Comparison of ENCODE assay signal across 1 cellular context in genomic region chr6:135261872-135262725, GRCh38.
TF ChIP-seq lines count a peak whose summit lies in the region.

No MANE protein-coding gene starts in this region.

TF ChIP-seq in K562, 482 proteins besides CTCF, POLR2A, EP300 and RAD21 (continued from another document):
- TF ChIP-seq ELK3 (CRISPR knock-in tag; IDR thresholded peaks at IDR 0.05), result no peak
- TF ChIP-seq L3MBTL2 (IDR thresholded peaks at IDR 0.05), result peak; percentile 97
- TF ChIP-seq KDM1A (IDR thresholded peaks at IDR 0.05), result 0 out of 4 replicates have a peak, but pooled peaks of 1 of the 2 experiments have one; percentile 20
- TF ChIP-seq CBFA2T3 (IDR thresholded peaks at IDR 0.05), result peak; percentile 69
- no peak for TF ChIP-seq ZNF57 (CRISPR knock-in tag; IDR thresholded peaks at IDR 0.05)
- no peak for TF ChIP-seq GABPB1 (CRISPR knock-in tag; IDR thresholded peaks at IDR 0.05)
- peak; percentile 41 for TF ChIP-seq ETV1 (tag; conservative IDR thresholded peaks at IDR 0.05; ENCODE audit: low read depth)
- no peak for TF ChIP-seq SETDB1 (IDR thresholded peaks at IDR 0.05; ENCODE audit: low read length)
- peak in 1 of 2 experiments; percentile 54; a peak in 1 of 4 replicates for TF ChIP-seq ZNF639 (CRISPR knock-in tag; conservative IDR thresholded peaks at IDR 0.05 in 1 of 2, IDR thresholded peaks at IDR 0.05 in 1 of 2)
- TF ChIP-seq ZFP91 (CRISPR knock-in tag; IDR thresholded peaks at IDR 0.05), result 0 out of 2 replicates have a peak, but pooled peaks have one; percentile 20
- TF ChIP-seq HIVEP1 (CRISPR knock-in tag; IDR thresholded peaks at IDR 0.05), result peak; percentile 55; the same call in 1 of the 2 replicates
- TF ChIP-seq FOXJ2 (tag; IDR thresholded peaks at IDR 0.05), result 0 out of 2 replicates have a peak, but pooled peaks have one; percentile 41
- TF ChIP-seq TRIM24 (IDR thresholded peaks at IDR 0.05), result peak in 1 of 2 experiments; percentile 47; a peak in 1 of 4 replicates
- TF ChIP-seq STAT5A (IDR thresholded peaks at IDR 0.05; ENCODE audit: borderline replicate concordance, low read length), result no peak
- TF ChIP-seq MTA1 (IDR thresholded peaks at IDR 0.05; ENCODE audit: borderline replicate concordance), result no peak
- TF ChIP-seq, protein P1, sequence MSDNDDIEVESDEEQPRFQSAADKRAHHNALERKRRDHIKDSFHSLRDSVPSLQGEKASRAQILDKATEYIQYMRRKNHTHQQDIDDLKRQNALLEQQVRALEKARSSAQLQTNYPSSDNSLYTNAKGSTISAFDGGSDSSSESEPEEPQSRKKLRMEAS (CRISPR knock-in tag; IDR thresholded peaks at IDR 0.05), result peak; percentile 86
- no peak for TF ChIP-seq BRCA1 (IDR thresholded peaks at IDR 0.05)
- no peak for TF ChIP-seq BRCA1 (CRISPR knock-in tag; IDR thresholded peaks at IDR 0.05)
- peak; percentile 76; the same call in 1 of the 2 replicates for TF ChIP-seq NR4A1 (CRISPR knock-in tag; IDR thresholded peaks at IDR 0.05)
- peak; percentile 38; the same call in 1 of the 2 replicates for TF ChIP-seq NR4A1 (tag; IDR thresholded peaks at IDR 0.05)
- TF ChIP-seq RREB1 (CRISPR knock-in tag; IDR thresholded peaks at IDR 0.05), result peak; percentile 22; the same call in 1 of the 2 replicates
- peak; percentile 92 for TF ChIP-seq MYC (IDR thresholded peaks at IDR 0.05; ENCODE audit: low read depth, low read length)
- 0 out of 2 replicates have a peak, but pooled peaks have one; percentile 45 for TF ChIP-seq MYC (CRISPR knock-in tag; IDR thresholded peaks at IDR 0.05; ENCODE audit: borderline replicate concordance, low read depth)
